8 cellular contexts compared by ENCODE assay signal in the genomic region with DNA sequence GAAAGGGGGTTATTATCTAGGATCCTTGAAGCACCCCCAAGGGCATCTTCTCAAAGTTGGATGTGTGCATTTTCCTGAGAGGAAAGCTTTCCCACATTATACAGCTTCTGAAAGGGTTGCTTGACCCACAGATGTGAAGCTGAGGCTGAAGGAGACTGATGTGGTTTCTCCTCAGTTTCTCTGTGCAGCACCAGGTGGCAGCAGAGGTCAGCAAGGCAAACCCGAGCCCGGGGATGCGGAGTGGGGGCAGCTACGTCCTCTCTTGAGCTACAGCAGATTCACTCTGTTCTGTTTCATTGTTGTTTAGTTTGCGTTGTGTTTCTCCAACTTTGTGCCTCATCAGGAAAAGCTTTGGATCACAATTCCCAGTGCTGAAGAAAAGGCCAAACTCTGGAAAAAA.
A peak's percentile ranks its signal among the peaks of the same experiment; 100 is the strongest.
DNase-seq lines count a peak whose midpoint lies in the region; TF ChIP-seq lines count a peak whose summit lies in the region.
"Not testable (repeated sequence)": the region's sequence is repeated elsewhere in the genome, so short reads cannot be mapped to it uniquely, and the experiment has no call there.

No MANE protein-coding gene starts in this region.

- not testable (repeated sequence) for H3K9ac ChIP-seq in OCI-LY1 (ENCODE audit: low read length); mesenchymal stem cell (ENCODE audit: low read length)

- H3K18ac ChIP-seq in mesenchymal stem cell (ENCODE audit: low read depth in 1 of 2, low read length in 2 of 2): not testable (repeated sequence)

- H2BK12ac ChIP-seq in mesenchymal stem cell (ENCODE audit: low read length in 2 of 2): not testable (repeated sequence)

- not testable (repeated sequence) for H3K27ac Mint-ChIP-seq in activated CD4-positive, alpha-beta memory T cell treated with anti-CD3 and anti-CD28 coated beads for 36 hours

- H4K8ac ChIP-seq in mesenchymal stem cell (ENCODE audit: low read length): not testable (repeated sequence)

- H3K9me3 Mint-ChIP-seq in activated CD4-positive, alpha-beta memory T cell treated with anti-CD3 and anti-CD28 coated beads for 36 hours: not testable (repeated sequence)

- not testable (repeated sequence) for H3K4me3 ChIP-seq in OCI-LY1 (ENCODE audit: low read depth, low read length, poor library complexity, severe bottlenecking); astrocyte of the cerebellum (ENCODE audit: low read depth, low read length); foreskin fibroblast (ENCODE audit: low read depth in 1 of 2, low read length in 2 of 2); mesenchymal stem cell (ENCODE audit: insufficient read depth in 1 of 2, low read depth in 1 of 2, low read length in 2 of 2); thyroid gland (replicated peaks in 1 of 3)

- H3K4me1 Mint-ChIP-seq in activated CD4-positive, alpha-beta memory T cell treated with anti-CD3 and anti-CD28 coated beads for 36 hours (ENCODE audit: low read depth): not testable (repeated sequence)

- not testable (repeated sequence) for TF ChIP-seq POLR2A in thyroid gland (IDR thresholded peaks at IDR 0.05)

- POLR2A ChIA-PET in activated CD4-positive, alpha-beta memory T cell treated with anti-CD3 and anti-CD28 coated beads for 36 hours (lab: Charles Lee): not testable (repeated sequence)

- H3K4me3 Mint-ChIP-seq in activated CD4-positive, alpha-beta memory T cell treated with anti-CD3 and anti-CD28 coated beads for 36 hours: not testable (repeated sequence)

- WGBS in mesenchymal stem cell: no CpG with 5 or more reads among the region's 5 CpGs
- WGBS in thyroid gland, 2 donors: 2 to 21% methylated on average over 5 of the region's 5 CpGs

- H3K4me1 ChIP-seq in OCI-LY1 (ENCODE audit: insufficient read depth, low read length, severe bottlenecking); mesenchymal stem cell (ENCODE audit: control insufficient read depth, insufficient read depth, low read depth, low read length); thyroid gland: not testable (repeated sequence)

- not testable (repeated sequence) for H3K23ac ChIP-seq in mesenchymal stem cell (ENCODE audit: low read length in 2 of 2)

- not testable (repeated sequence) for H3K4ac ChIP-seq in mesenchymal stem cell (ENCODE audit: low read depth in 1 of 2, low read length in 2 of 2)

- H4K20me1 ChIP-seq in OCI-LY1 (ENCODE audit: insufficient read depth, low read length): not testable (repeated sequence)

- CTCF ChIA-PET in activated CD4-positive, alpha-beta memory T cell treated with anti-CD3 and anti-CD28 coated beads for 36 hours (lab: Charles Lee): not testable (repeated sequence)

- H2BK5ac ChIP-seq in mesenchymal stem cell (ENCODE audit: low read depth, low read length, poor library complexity, severe bottlenecking): not testable (repeated sequence)

- intact Hi-C loops in activated CD4-positive, alpha-beta memory T cell treated with anti-CD3 and anti-CD28 coated beads for 36 hours (cut with micrococcal nuclease); thyroid gland (cut with DNase I): not testable (repeated sequence)

- H3K9me2 ChIP-seq in OCI-LY1 (ENCODE audit: low read depth, low read length): not testable (repeated sequence)

- not testable (repeated sequence) for H3K9me3 ChIP-seq in OCI-LY1 (ENCODE audit: low read length); mesenchymal stem cell (ENCODE audit: control insufficient read depth, low read length); thyroid gland

- H3K36me3 Mint-ChIP-seq in activated CD4-positive, alpha-beta memory T cell treated with anti-CD3 and anti-CD28 coated beads for 36 hours: not testable (repeated sequence)

- not testable (repeated sequence) for H3K27me3 ChIP-seq in OCI-LY1 (ENCODE audit: insufficient read depth, low read length); mesenchymal stem cell (ENCODE audit: control insufficient read depth in 1 of 2, insufficient read depth in 1 of 2, low read length in 2 of 2); thyroid gland

- H3K79me1 ChIP-seq in mesenchymal stem cell (replicated peaks; ENCODE audit: low read length, poor library complexity, severe bottlenecking): not testable (repeated sequence)

- H4K91ac ChIP-seq in mesenchymal stem cell (ENCODE audit: low read length): not testable (repeated sequence)

- not testable (repeated sequence) for H2BK15ac ChIP-seq in mesenchymal stem cell (ENCODE audit: low read depth, poor library complexity, severe bottlenecking)

- not testable (repeated sequence) for H2BK120ac ChIP-seq in mesenchymal stem cell (ENCODE audit: low read depth, low read length)

- H3K27ac ChIP-seq in OCI-LY1 (ENCODE audit: low read depth, low read length, poor library complexity, severe bottlenecking); mesenchymal stem cell (ENCODE audit: low read length, poor library complexity, severe bottlenecking); thyroid gland: not testable (repeated sequence)

- not testable (repeated sequence) for H2AFZ ChIP-seq in OCI-LY1 (ENCODE audit: low read length); mesenchymal stem cell (ENCODE audit: low read depth, low read length)

- not testable (repeated sequence) for H3K27me3 Mint-ChIP-seq in activated CD4-positive, alpha-beta memory T cell treated with anti-CD3 and anti-CD28 coated beads for 36 hours

- H3K4me2 ChIP-seq in OCI-LY1 (ENCODE audit: low read length); mesenchymal stem cell (ENCODE audit: low read length, poor library complexity, severe bottlenecking): not testable (repeated sequence)

- H3K79me2 ChIP-seq in OCI-LY1 (ENCODE audit: insufficient read depth, low read length): not testable (repeated sequence)

- DNase-seq in GM04504 (ENCODE audit: low read depth) (peak; percentile 24), foreskin fibroblast (peak; percentile 41 to 78), mesenchymal stem cell (peak; percentile 47), thyroid gland (peak; percentile 76 to 81)
- DNase-seq in activated CD4-positive, alpha-beta memory T cell treated with anti-CD3 and anti-CD28 coated beads for 36 hours: peak; percentile 86
- DNase-seq in astrocyte of the cerebellum (ENCODE audit: low read depth): not testable (repeated sequence)
- peak; percentile 70 for DNase-seq in stimulated activated CD4-positive, alpha-beta T cell treated with anti-CD3 and anti-CD28 coated beads, Interleukin-12 subunit alpha, Interleukin-12 subunit beta, amount 100 ng/mL, for 4 hours

- H3K14ac ChIP-seq in mesenchymal stem cell (ENCODE audit: low read length in 2 of 2): not testable (repeated sequence)

- TF ChIP-seq CTCF in OCI-LY1 (IDR thresholded peaks at IDR 0.05; ENCODE audit: low read length): peak; percentile 28
- TF ChIP-seq CTCF in astrocyte of the cerebellum (IDR thresholded peaks at IDR 0.05; ENCODE audit: low read depth, low read length, missing control alignments): peak; percentile 52
- TF ChIP-seq CTCF in foreskin fibroblast (IDR thresholded peaks at IDR 0.05; ENCODE audit: low read depth, low read length): peak; percentile 40
- peak in 5 of 6 experiments; percentile 39 to 64 (median 54) for TF ChIP-seq CTCF in thyroid gland (IDR thresholded peaks at IDR 0.05)

- not testable (repeated sequence) for H3F3A ChIP-seq in OCI-LY1 (ENCODE audit: insufficient read depth, low read length)

- not testable (repeated sequence) for H2AK5ac ChIP-seq in mesenchymal stem cell (ENCODE audit: low read length, severe bottlenecking)

- H3K36me3 ChIP-seq in OCI-LY1 (ENCODE audit: insufficient read depth, low read length); mesenchymal stem cell (ENCODE audit: control insufficient read depth in 1 of 2, insufficient read depth in 2 of 2, low read depth in 1 of 2, low read length in 2 of 2); thyroid gland: not testable (repeated sequence)

- in situ Hi-C loops in astrocyte of the cerebellum (cut with HindIII; ENCODE audit: low sequenced_read_pairs): not testable (repeated sequence)
